2 cellular contexts compared by ENCODE assay signal in the genomic region with DNA sequence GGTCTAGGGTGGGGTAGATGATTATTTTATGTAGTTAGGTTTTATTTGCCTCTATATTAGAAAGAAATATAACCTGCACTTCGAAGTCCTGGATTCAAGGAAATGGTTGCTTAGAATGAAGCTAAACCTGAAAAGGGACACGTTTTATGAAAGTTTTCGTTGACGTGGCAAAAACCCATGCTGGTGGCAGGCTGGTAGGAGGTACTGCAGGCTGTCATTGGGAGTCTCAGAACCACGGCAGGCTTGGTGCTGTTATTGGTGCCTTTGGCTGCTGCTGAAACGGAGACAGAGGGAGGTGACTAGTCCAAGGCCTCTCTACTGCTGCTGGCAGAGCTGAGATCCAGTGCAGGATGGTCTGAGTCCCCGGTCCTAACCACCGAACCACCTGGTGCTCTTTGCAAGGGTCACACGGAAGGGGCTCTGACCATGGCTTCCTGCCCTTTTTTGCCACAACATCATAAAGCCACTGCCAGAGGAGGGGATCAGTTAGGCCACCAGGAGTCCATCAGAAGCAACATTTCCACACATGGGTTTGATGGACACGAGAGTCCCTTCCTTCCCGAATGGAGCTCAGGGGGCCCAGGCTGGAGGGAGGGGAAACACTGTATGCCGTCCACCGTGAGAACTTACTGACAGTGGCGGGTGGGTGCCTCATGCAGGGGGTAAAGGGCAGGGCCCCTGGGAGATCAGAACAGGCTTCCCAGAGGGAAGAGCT.
TF ChIP-seq lines count a peak whose summit lies in the region.

No MANE protein-coding gene starts in this region.

TF ChIP-seq in SK-N-SH, 30 proteins besides CTCF, POLR2A, EP300 and RAD21:
- TF ChIP-seq IRF3 (IDR thresholded peaks at IDR 0.05; ENCODE audit: low read depth, low read length), result no peak
- TF ChIP-seq MXI1 (IDR thresholded peaks at IDR 0.05; ENCODE audit: low read depth, low read length), result no peak
- no peak for TF ChIP-seq TCF12 (IDR thresholded peaks at IDR 0.05)
- no peak for TF ChIP-seq MEF2A (IDR thresholded peaks at IDR 0.05; ENCODE audit: borderline replicate concordance, low read depth)
- no peak for TF ChIP-seq FOXJ3 (CRISPR knock-in tag; IDR thresholded peaks at IDR 0.05)
- TF ChIP-seq TAF1 (IDR thresholded peaks at IDR 0.05; ENCODE audit: borderline replicate concordance, low read depth, low read length), result no peak
- TF ChIP-seq, protein P1, sequence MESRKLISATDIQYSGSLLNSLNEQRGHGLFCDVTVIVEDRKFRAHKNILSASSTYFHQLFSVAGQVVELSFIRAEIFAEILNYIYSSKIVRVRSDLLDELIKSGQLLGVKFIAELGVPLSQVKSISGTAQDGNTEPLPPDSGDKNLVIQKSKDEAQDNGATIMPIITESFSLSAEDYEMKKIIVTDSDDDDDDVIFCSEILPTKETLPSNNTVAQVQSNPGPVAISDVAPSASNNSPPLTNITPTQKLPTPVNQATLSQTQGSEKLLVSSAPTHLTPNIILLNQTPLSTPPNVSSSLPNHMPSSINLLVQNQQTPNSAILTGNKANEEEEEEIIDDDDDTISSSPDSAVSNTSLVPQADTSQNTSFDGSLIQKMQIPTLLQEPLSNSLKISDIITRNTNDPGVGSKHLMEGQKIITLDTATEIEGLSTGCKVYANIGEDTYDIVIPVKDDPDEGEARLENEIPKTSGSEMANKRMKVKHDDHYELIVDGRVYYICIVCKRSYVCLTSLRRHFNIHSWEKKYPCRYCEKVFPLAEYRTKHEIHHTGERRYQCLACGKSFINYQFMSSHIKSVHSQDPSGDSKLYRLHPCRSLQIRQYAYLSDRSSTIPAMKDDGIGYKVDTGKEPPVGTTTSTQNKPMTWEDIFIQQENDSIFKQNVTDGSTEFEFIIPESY (IDR thresholded peaks at IDR 0.05; ENCODE audit: borderline replicate concordance, low read depth), result no peak
- no peak for TF ChIP-seq FOSL2 (IDR thresholded peaks at IDR 0.05; ENCODE audit: borderline replicate concordance, low read depth)
- no peak for TF ChIP-seq GABPA (IDR thresholded peaks at IDR 0.05; ENCODE audit: low read depth)
- TF ChIP-seq RXRA (IDR thresholded peaks at IDR 0.05; ENCODE audit: borderline replicate concordance, low read depth), result no peak
- no peak for TF ChIP-seq PBX3 (IDR thresholded peaks at IDR 0.05)

TF ChIP-seq in GM23338, 12 proteins besides CTCF, POLR2A, EP300 and RAD21:
- TF ChIP-seq, protein P2, sequence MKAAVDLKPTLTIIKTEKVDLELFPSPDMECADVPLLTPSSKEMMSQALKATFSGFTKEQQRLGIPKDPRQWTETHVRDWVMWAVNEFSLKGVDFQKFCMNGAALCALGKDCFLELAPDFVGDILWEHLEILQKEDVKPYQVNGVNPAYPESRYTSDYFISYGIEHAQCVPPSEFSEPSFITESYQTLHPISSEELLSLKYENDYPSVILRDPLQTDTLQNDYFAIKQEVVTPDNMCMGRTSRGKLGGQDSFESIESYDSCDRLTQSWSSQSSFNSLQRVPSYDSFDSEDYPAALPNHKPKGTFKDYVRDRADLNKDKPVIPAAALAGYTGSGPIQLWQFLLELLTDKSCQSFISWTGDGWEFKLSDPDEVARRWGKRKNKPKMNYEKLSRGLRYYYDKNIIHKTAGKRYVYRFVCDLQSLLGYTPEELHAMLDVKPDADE (IDR thresholded peaks at IDR 0.05), result no peak
- TF ChIP-seq CREB1 (CRISPR knock-in tag; IDR thresholded peaks at IDR 0.05; ENCODE audit: low read depth), result no peak
- TF ChIP-seq ZNF331 (CRISPR knock-in tag; IDR thresholded peaks at IDR 0.05; ENCODE audit: low read depth), result no peak
